Comparison of ENCODE assay signal across 8 cellular contexts in genomic region chr1:206204159-206204511, GRCh38. TPM values are rescaled to one million over a fixed set of nuclear protein-coding genes. Genes with fewer than 3 reads are reported as not detected.
DNase-seq lines count a peak whose midpoint lies in the region; ATAC-seq and TF ChIP-seq lines count a peak whose summit lies in the region.
"Not testable (repeated sequence)": the region's sequence is repeated elsewhere in the genome, so short reads cannot be mapped to it uniquely, and the experiment has no call there.

No MANE protein-coding gene starts in this region.

- H3K9ac ChIP-seq in Loucy (ENCODE audit: low read depth, low read length, poor library complexity, severe bottlenecking): not testable (repeated sequence)

- POLR2A ChIA-PET in CD8-positive, alpha-beta memory T cell (lab: Charles Lee); activated CD4-positive, alpha-beta memory T cell treated with anti-CD3 and anti-CD28 coated beads, Interleukin-2, amount 10 ng/mL, durations not matched to agents 7 days and 5 days (lab: Charles Lee): not testable (repeated sequence)

- not testable (repeated sequence) for H3K27me3 Mint-ChIP-seq in CD8-positive, alpha-beta memory T cell; activated CD4-positive, alpha-beta memory T cell treated with anti-CD3 and anti-CD28 coated beads, Interleukin-2, amount 10 ng/mL, durations not matched to agents 7 days and 5 days; brain

- CTCF ChIA-PET in CD8-positive, alpha-beta memory T cell (lab: Charles Lee); activated CD4-positive, alpha-beta memory T cell treated with anti-CD3 and anti-CD28 coated beads, Interleukin-2, amount 10 ng/mL, durations not matched to agents 7 days and 5 days (lab: Charles Lee): not testable (repeated sequence)

- WGBS in psoas muscle, 3 donors: 0% methylated on average over 4 of the region's 25 CpGs; no CpG with 5 or more reads in 2 of the 3 donors
- no CpG with 5 or more reads among the region's 25 CpGs for WGBS in transverse colon (ENCODE audit: low coverage in 1 of 2), 2 donors

- not testable (repeated sequence) for H3F3A ChIP-seq in Loucy (ENCODE audit: low read depth)

- intact Hi-C loops in lower lobe of right lung (cut with DNase I); psoas muscle (cut with DNase I); transverse colon (cut with DNase I; ENCODE audit: low total_unique reads): not testable (repeated sequence)

- not testable (repeated sequence) for H2AFZ ChIP-seq in Loucy (ENCODE audit: low read length)

- in situ Hi-C loops in transverse colon (cut with MboI; ENCODE audit: low pct_ligation_motif_present in 1 of 4, low pct_unique_long_range_greater_than_20kb in 1 of 4, low sequenced_read_pairs in 3 of 4): not testable (repeated sequence)

- H3K9me3 ChIP-seq in CD8-positive, alpha-beta memory T cell (ENCODE audit: low read length); Loucy (ENCODE audit: insufficient read depth, low read depth, low read length); lower lobe of right lung; psoas muscle; transverse colon: not testable (repeated sequence)

- not testable (repeated sequence) for TF ChIP-seq POLR2A in transverse colon (IDR thresholded peaks at IDR 0.05)

- not testable (repeated sequence) for H3K36me3 ChIP-seq in CD8-positive, alpha-beta memory T cell (ENCODE audit: insufficient read depth, low read length); Loucy (ENCODE audit: insufficient read depth, low read length); lower lobe of right lung; psoas muscle (ENCODE audit: insufficient read depth in 1 of 2, low read depth in 1 of 2); transverse colon

- peak overlapping the region; percentile 55 to 80 (median 63) for H3K4me3 Mint-ChIP-seq in CD8-positive, alpha-beta memory T cell
- peak overlapping the region; percentile 68 for H3K4me3 Mint-ChIP-seq in activated CD4-positive, alpha-beta memory T cell treated with anti-CD3 and anti-CD28 coated beads, Interleukin-2, amount 10 ng/mL, durations not matched to agents 7 days and 5 days
- peak overlapping the region; percentile 67 to 79 (median 70) for H3K4me3 Mint-ChIP-seq in brain

- not testable (repeated sequence) for H3K79me2 ChIP-seq in Loucy (ENCODE audit: insufficient read depth, low read length)

- ATAC-seq in lower lobe of right lung: peak in 1 of 2 donors; percentile 0
- ATAC-seq in psoas muscle: not testable (repeated sequence)

- H3K4me1 ChIP-seq in CD8-positive, alpha-beta memory T cell (ENCODE audit: insufficient read depth, low read length); Loucy (ENCODE audit: insufficient read depth, low read length, poor library complexity, severe bottlenecking); lower lobe of right lung; psoas muscle; transverse colon: not testable (repeated sequence)

- not testable (repeated sequence) for H3K4me1 Mint-ChIP-seq in CD8-positive, alpha-beta memory T cell; activated CD4-positive, alpha-beta memory T cell treated with anti-CD3 and anti-CD28 coated beads, Interleukin-2, amount 10 ng/mL, durations not matched to agents 7 days and 5 days; brain

- not testable (repeated sequence) for H3K4me3 ChIP-seq in CD8-positive, alpha-beta memory T cell (ENCODE audit: low read length)
- H3K4me3 ChIP-seq in Loucy (ENCODE audit: low read length, poor library complexity, severe bottlenecking) (peak overlapping the region; percentile 57), fibroblast of pulmonary artery (replicated peaks; ENCODE audit: low read depth, low read length) (peak overlapping the region; percentile 50), lower lobe of right lung (peak overlapping the region; percentile 47), psoas muscle (peak overlapping the region; percentile 57), transverse colon (peak overlapping the region in 2 of 4 donors; percentile 30 to 47)

- not testable (repeated sequence) for DNase-seq in CD8-positive, alpha-beta memory T cell; fibroblast of pulmonary artery (ENCODE audit: low read depth); lower lobe of right lung
- peak; percentile 17 for DNase-seq in activated CD4-positive, alpha-beta memory T cell treated with anti-CD3 and anti-CD28 coated beads, Interleukin-2, amount 10 ng/mL, durations not matched to agents 7 days and 5 days
- DNase-seq in psoas muscle: peak; percentile 10 to 41
- peak; percentile 8 for DNase-seq in transverse colon

- not testable (repeated sequence) for TF ChIP-seq EP300 in transverse colon (IDR thresholded peaks at IDR 0.05; ENCODE audit: low read depth)

- H3K27me3 ChIP-seq in CD8-positive, alpha-beta memory T cell (ENCODE audit: insufficient read depth, low read length, poor library complexity, severe bottlenecking); Loucy (ENCODE audit: insufficient read depth, low read length, poor library complexity, severe bottlenecking); lower lobe of right lung (ENCODE audit: low read depth); psoas muscle (ENCODE audit: insufficient read depth in 3 of 3, low read length in 2 of 3); transverse colon: not testable (repeated sequence)

- not testable (repeated sequence) for H3K4me2 ChIP-seq in Loucy (ENCODE audit: low read depth, low read length, poor library complexity, severe bottlenecking)

- not testable (repeated sequence) for H3K9me2 ChIP-seq in Loucy (replicated peaks; ENCODE audit: low read depth, low read length)

- H3K27ac Mint-ChIP-seq in CD8-positive, alpha-beta memory T cell; brain: not testable (repeated sequence)
- peak overlapping the region; percentile 52 for H3K27ac Mint-ChIP-seq in activated CD4-positive, alpha-beta memory T cell treated with anti-CD3 and anti-CD28 coated beads, Interleukin-2, amount 10 ng/mL, durations not matched to agents 7 days and 5 days

- H3K9me3 Mint-ChIP-seq in CD8-positive, alpha-beta memory T cell; activated CD4-positive, alpha-beta memory T cell treated with anti-CD3 and anti-CD28 coated beads, Interleukin-2, amount 10 ng/mL, durations not matched to agents 7 days and 5 days; brain: not testable (repeated sequence)

- not testable (repeated sequence) for TF ChIP-seq CTCF in Loucy (conservative IDR thresholded peaks at IDR 0.05; ENCODE audit: low read length); brain (conservative IDR thresholded peaks at IDR 0.05); fibroblast of pulmonary artery (IDR thresholded peaks at IDR 0.05; ENCODE audit: low read length, missing control alignments); lower lobe of right lung (IDR thresholded peaks at IDR 0.05); psoas muscle (IDR thresholded peaks at IDR 0.05); transverse colon (IDR thresholded peaks at IDR 0.05)

- H3K36me3 Mint-ChIP-seq in CD8-positive, alpha-beta memory T cell; activated CD4-positive, alpha-beta memory T cell treated with anti-CD3 and anti-CD28 coated beads, Interleukin-2, amount 10 ng/mL, durations not matched to agents 7 days and 5 days (ENCODE audit: low read depth); brain: not testable (repeated sequence)

- H3K27ac ChIP-seq in CD8-positive, alpha-beta memory T cell (ENCODE audit: low read depth, low read length); psoas muscle: not testable (repeated sequence)
- H3K27ac ChIP-seq in lower lobe of right lung: peak overlapping the region; percentile 62
- peak overlapping the region; percentile 59 to 77 (median 70) for H3K27ac ChIP-seq in transverse colon

- not testable (repeated sequence) for H4K20me1 ChIP-seq in Loucy (ENCODE audit: insufficient read depth, low read length, poor library complexity, severe bottlenecking)

RNA-seq across cellular contexts. Expression of gene SRGAP2, which starts 0.8 kb away (rescaled TPM):
- 10 to 100 TPM; 39.9 to 45.1 TPM for total RNA-seq in CD8-positive, alpha-beta memory T cell
- polyA plus RNA-seq in CD8-positive, alpha-beta memory T cell: 14.0 TPM
- 100 to 1,000 TPM in 1 of 2 experiments, 10 to 100 TPM in 1; 96.1 to 108 TPM for total RNA-seq in activated CD4-positive, alpha-beta memory T cell treated with anti-CD3 and anti-CD28 coated beads, Interleukin-2, amount 10 ng/mL, durations not matched to agents 7 days and 5 days
- polyA plus RNA-seq in brain (ENCODE audit: insufficient read depth, low read depth, low replicate concordance) (47.6 TPM), psoas muscle (1 to 10 TPM; 3.1 to 3.9 (median 3.5) TPM)
- total RNA-seq in lower lobe of right lung (70.2 TPM), psoas muscle (10 to 100 TPM in 1 of 4 donors, 1 to 10 TPM in 3; 8.9 to 13.8 (median 9.6) TPM), transverse colon (10 to 100 TPM; 11.7 to 22.9 (median 19.0) TPM)

RNA-seq across cellular contexts. Expression of gene FAM72A, which starts 1.5 kb away (rescaled TPM):
- 10 to 100 TPM; 14.1 to 17.5 TPM for total RNA-seq in CD8-positive, alpha-beta memory T cell
- polyA plus RNA-seq in CD8-positive, alpha-beta memory T cell: 0.69 TPM
- 10 to 100 TPM; 31.6 to 34.1 TPM for total RNA-seq in activated CD4-positive, alpha-beta memory T cell treated with anti-CD3 and anti-CD28 coated beads, Interleukin-2, amount 10 ng/mL, durations not matched to agents 7 days and 5 days
- 10.6 TPM for polyA plus RNA-seq in brain (ENCODE audit: insufficient read depth, low read depth, low replicate concordance)
- total RNA-seq in lower lobe of right lung: 5.2 TPM
- under 1 TPM in 3 of 4 donors, not detected in 1; 0.56 to 0.92 (median 0.91) TPM for total RNA-seq in psoas muscle
- polyA plus RNA-seq in psoas muscle: under 1 TPM; 0.11 to 0.44 (median 0.18) TPM
- total RNA-seq in transverse colon: under 1 TPM in 1 of 4 donors, not detected in 3; 0.82 TPM
